18 cellular contexts compared by ENCODE assay signal in the genomic region with DNA sequence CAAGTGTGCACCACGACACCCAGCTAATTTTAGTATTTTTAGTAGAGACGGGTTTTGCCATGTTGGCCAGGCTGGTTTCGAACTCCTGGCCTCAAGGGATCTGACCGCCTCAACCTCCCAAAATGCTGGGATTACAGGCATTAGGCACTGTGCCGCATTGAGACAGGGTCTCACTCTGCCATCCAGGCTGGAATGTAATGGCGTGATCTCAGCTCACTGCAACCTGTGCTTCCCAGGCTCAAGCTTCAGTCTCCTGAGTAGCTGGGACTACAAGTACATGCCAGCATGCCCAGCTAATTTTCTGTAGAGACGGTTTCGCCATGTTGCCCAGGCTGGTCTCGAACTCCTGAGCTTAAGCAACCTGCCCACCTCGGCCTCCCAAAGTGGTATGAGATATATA. TPM values are rescaled to one million over a fixed set of nuclear protein-coding genes. Genes with fewer than 3 reads are reported as not detected.
DNase-seq lines count a peak whose midpoint lies in the region; ATAC-seq and TF ChIP-seq lines count a peak whose summit lies in the region.
"Had no signal": no experiment of that assay in that cellular context is flagged by ENCODE, and none has a peak within 500 bp of the region (broad histone marks: within the 10 kb centered on the region; RNA-seq: fewer than 3 reads in every experiment).

No MANE protein-coding gene starts in this region.

- WGBS in testis, 2 donors, result 85 to 95% methylated on average over 10 of the region's 10 CpGs
- 78 to 96% (median 91%) methylated on average over 10 of the region's 10 CpGs for WGBS in spleen, 5 donors

- H3K4me1 ChIP-seq in testis (no peaks in the 10 kb centered on the region), spleen (no peaks in the 10 kb centered on the region)

- ATAC-seq in left lobe of liver, result no peak
- ATAC-seq: GM23338, HCT116 had no signal

- H3K9me3 ChIP-seq in testis (no peaks in the 10 kb centered on the region), spleen (peaks cover 0 to 10% (median 0%) of the 10 kb centered on the region in 8 donors)

- H3K4me3 ChIP-seq in testis (no peak overlapping the region), spleen (no peak overlapping the region)
- H3K4me3 ChIP-seq: GM23338 had no signal

- TF ChIP-seq CTCF in testis (IDR thresholded peaks at IDR 0.05) (no peak), spleen (IDR thresholded peaks at IDR 0.05 in 8 of 11, conservative IDR thresholded peaks at IDR 0.05 in 3 of 11) (no peak)

- TF ChIP-seq POLR2A in testis (IDR thresholded peaks at IDR 0.05), result no peak
- TF ChIP-seq POLR2A in spleen (IDR thresholded peaks at IDR 0.05), result no peak

- no peak overlapping the region for H3K27ac ChIP-seq in testis
- no peak overlapping the region for H3K27ac ChIP-seq in spleen

- no peak overlapping the region for H3K4me3 Mint-ChIP-seq in activated naive CD4-positive, alpha-beta T cell treated with anti-CD3 and anti-CD28 coated beads, Interleukin-2, amount 10 ng/mL, durations not matched to agents 7 days and 5 days
- H3K4me3 Mint-ChIP-seq: B cell; CD4-positive, CD25-positive, alpha-beta regulatory T cell; CD8-positive, alpha-beta memory T cell; GM23338; HFFc6 had no signal

- intact Hi-C loops in testis (cut with DNase I; ENCODE audit: low total_unique reads) (no loop called here), spleen (cut with DNase I; ENCODE audit: low total_unique reads) (no loop called here)

- peaks cover 52% of the 10 kb centered on the region for H3K27me3 Mint-ChIP-seq in activated naive CD4-positive, alpha-beta T cell treated with anti-CD3 and anti-CD28 coated beads, Interleukin-2, amount 10 ng/mL, durations not matched to agents 7 days and 5 days

- no peaks in the 10 kb centered on the region for H3K4me1 Mint-ChIP-seq in activated naive CD4-positive, alpha-beta T cell treated with anti-CD3 and anti-CD28 coated beads, Interleukin-2, amount 10 ng/mL, durations not matched to agents 7 days and 5 days
- H3K4me1 Mint-ChIP-seq: B cell; CD4-positive, CD25-positive, alpha-beta regulatory T cell; CD8-positive, alpha-beta memory T cell; GM23338 had no signal

- H3K27me3 ChIP-seq in testis (no peaks in the 10 kb centered on the region), spleen (replicated peaks in 1 of 7) (peaks cover 0 to 16% (median 0%) of the 10 kb centered on the region in 7 donors)

- H3K36me3 ChIP-seq in testis (ENCODE audit: low read depth, missing control alignments), result no peaks in the 10 kb centered on the region
- H3K36me3 ChIP-seq in spleen, result no peaks in the 10 kb centered on the region

- peak; percentile 18 for DNase-seq in activated naive CD4-positive, alpha-beta T cell treated with anti-CD3 and anti-CD28 coated beads, Interleukin-2, amount 10 ng/mL, durations not matched to agents 7 days and 5 days
- DNase-seq in activated naive CD4-positive, alpha-beta T cell treated with Interleukin-2 at 50 U/mL for 16 hours, result no peak
- DNase-seq in left lobe of liver (ENCODE audit: low spot score) (peak; percentile 21), testis (peak; percentile 3), spleen (no peak), DMS79 treated with DMSO at 0.1 percent for 48 hours (lab: John Stamatoyannopoulos, UW) (no peak)
- DNase-seq in activated CD4-positive, CD25-positive, alpha-beta regulatory T cell treated with anti-CD3 and anti-CD28 coated beads, Interleukin-2, amount 50 U/mL, for 72 hours, result no peak
- DNase-seq: C1 segment of cervical spinal cord; CD4-positive, CD25-positive, alpha-beta regulatory T cell; CD8-positive, alpha-beta memory T cell; COR-L47; DMS 273 treated with DMSO at 0.1 percent for 48 hours; DMS53; HFFc6; IMR-90 had no signal

- CTCF ChIA-PET in activated naive CD4-positive, alpha-beta T cell treated with anti-CD3 and anti-CD28 coated beads, Interleukin-2, amount 10 ng/mL, durations not matched to agents 7 days and 5 days (lab: Charles Lee), result interaction anchor here (0.7 kb wide), 1 partner anchor 351 kb away, joined by 3 read pairs; no protein-coding TSS in a partner anchor

- H3K9me3 Mint-ChIP-seq in activated naive CD4-positive, alpha-beta T cell treated with anti-CD3 and anti-CD28 coated beads, Interleukin-2, amount 10 ng/mL, durations not matched to agents 7 days and 5 days, result peaks cover 7% of the 10 kb centered on the region
- H3K9me3 Mint-ChIP-seq: CD4-positive, CD25-positive, alpha-beta regulatory T cell; CD8-positive, alpha-beta memory T cell had no signal

- no peaks in the 10 kb centered on the region for H3K36me3 Mint-ChIP-seq in activated naive CD4-positive, alpha-beta T cell treated with anti-CD3 and anti-CD28 coated beads, Interleukin-2, amount 10 ng/mL, durations not matched to agents 7 days and 5 days
- H3K36me3 Mint-ChIP-seq: CD4-positive, CD25-positive, alpha-beta regulatory T cell; CD8-positive, alpha-beta memory T cell had no signal

- H3K27ac Mint-ChIP-seq in activated naive CD4-positive, alpha-beta T cell treated with anti-CD3 and anti-CD28 coated beads, Interleukin-2, amount 10 ng/mL, durations not matched to agents 7 days and 5 days, result no peak overlapping the region
- H3K27ac Mint-ChIP-seq: B cell; CD4-positive, CD25-positive, alpha-beta regulatory T cell; GM23338; HFFc6 had no signal

RNA-seq across cellular contexts. Expression of gene ACAD9, which starts 51.6 kb away (rescaled TPM):
- 30.7 TPM for total RNA-seq in left lobe of liver
- 10 to 100 TPM; 80.4 to 80.6 TPM for total RNA-seq in testis
- polyA plus RNA-seq in testis (ENCODE audit: insufficient read depth, low read depth, low replicate concordance), result 49.5 TPM
- 10 to 100 TPM; 39.6 to 52.8 (median 49.2) TPM for total RNA-seq in spleen
- 10 to 100 TPM; 18.8 to 31.9 (median 25.0) TPM for polyA plus RNA-seq in spleen

Comparison
In these comparisons a context has a peak if more than half of its experiments do, and no peak if none do; other contexts are left out.
1. DNase-seq: peak in activated naive CD4-positive, alpha-beta T cell treated with anti-CD3 and anti-CD28 coated beads, Interleukin-2, amount 10 ng/mL, durations not matched to agents 7 days and 5 days (single experiment), left lobe of liver (single experiment) and testis (single experiment); none in activated naive CD4-positive, alpha-beta T cell treated with Interleukin-2 at 50 U/mL for 16 hours (single experiment), activated CD4-positive, CD25-positive, alpha-beta regulatory T cell treated with anti-CD3 and anti-CD28 coated beads, Interleukin-2, amount 50 U/mL, for 72 hours (single experiment), spleen (single experiment) and DMS79 treated with DMSO at 0.1 percent for 48 hours (single experiment).